Comparison of ENCODE assay signal across 11 cellular contexts in the genomic region with DNA sequence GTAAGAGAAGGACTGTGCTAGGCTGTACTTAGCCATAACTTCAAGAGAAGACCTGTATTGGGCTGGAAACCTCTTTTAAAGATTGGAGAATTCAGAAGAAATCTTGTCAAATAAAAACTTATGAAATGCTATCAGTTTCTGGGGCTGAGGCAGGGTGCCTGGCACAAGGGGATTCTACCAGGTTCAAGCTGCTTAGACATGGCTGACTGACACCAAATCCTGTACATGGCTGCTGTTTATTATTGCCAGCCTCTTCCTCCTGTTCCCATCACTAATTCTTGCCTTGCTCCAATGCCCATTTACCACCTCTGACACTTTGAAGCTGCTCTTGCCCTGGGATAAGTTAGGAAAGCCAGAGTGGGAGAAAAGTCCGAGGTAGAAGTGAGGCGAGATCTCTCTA.
A peak's percentile ranks its signal among the peaks of the same experiment; 100 is the strongest.
DNase-seq lines count a peak whose midpoint lies in the region; ATAC-seq and TF ChIP-seq lines count a peak whose summit lies in the region.
"Had no signal": no experiment of that assay in that cellular context is flagged by ENCODE, and none has a peak within 500 bp of the region (broad histone marks: within the 10 kb centered on the region; RNA-seq: fewer than 3 reads in every experiment).

No MANE protein-coding gene starts in this region.

- H3K36me3 ChIP-seq in OCI-LY7 (ENCODE audit: insufficient read depth, low read length): no peaks in the 10 kb centered on the region; the same call in 1 of the 2 replicates

- CTCF ChIA-PET in activated CD8-positive, alpha-beta memory T cell treated with anti-CD3 and anti-CD28 coated beads, Interleukin-2, amount 10 ng/mL, durations not matched to agents 7 days and 5 days (lab: Charles Lee): interaction anchor here (0.8 to 1.7 kb wide), 8 partner anchors 10 to 300 kb away, joined by 3 to 6 read pairs (median 4); no protein-coding TSS in a partner anchor
- CTCF ChIA-PET in OCI-LY7 (lab: Charles Lee; ENCODE audit: unreplicated experiment): no interaction called here

- no peak overlapping the region for H3K27ac ChIP-seq in OCI-LY7 (ENCODE audit: low read depth, low read length, poor library complexity, severe bottlenecking)
- peak overlapping the region; percentile 41 to 59 for H3K27ac ChIP-seq in coronary artery
- H3K27ac ChIP-seq: dorsolateral prefrontal cortex had no signal

- H3K4me3 Mint-ChIP-seq in activated CD8-positive, alpha-beta memory T cell treated with anti-CD3 and anti-CD28 coated beads, Interleukin-2, amount 10 ng/mL, durations not matched to agents 7 days and 5 days: peak overlapping the region; percentile 49
- H3K4me3 Mint-ChIP-seq in stimulated activated naive CD8-positive, alpha-beta T cell treated with anti-CD3 and anti-CD28 coated beads, Interleukin-15, amount 100 ng/mL, for 72 hours: peak overlapping the region; percentile 32 to 85

- H3K27me3 Mint-ChIP-seq in activated CD8-positive, alpha-beta memory T cell treated with anti-CD3 and anti-CD28 coated beads, Interleukin-2, amount 10 ng/mL, durations not matched to agents 7 days and 5 days: no peaks in the 10 kb centered on the region
- no peaks in the 10 kb centered on the region for H3K27me3 Mint-ChIP-seq in stimulated activated naive CD8-positive, alpha-beta T cell treated with anti-CD3 and anti-CD28 coated beads, Interleukin-15, amount 100 ng/mL, for 72 hours

- H3K9me3 Mint-ChIP-seq in activated CD8-positive, alpha-beta memory T cell treated with anti-CD3 and anti-CD28 coated beads, Interleukin-2, amount 10 ng/mL, durations not matched to agents 7 days and 5 days (ENCODE audit: low read depth): peaks cover 2% of the 10 kb centered on the region
- no peaks in the 10 kb centered on the region for H3K9me3 Mint-ChIP-seq in stimulated activated naive CD8-positive, alpha-beta T cell treated with anti-CD3 and anti-CD28 coated beads, Interleukin-15, amount 100 ng/mL, for 72 hours

- H3K9me2 ChIP-seq in OCI-LY7 (ENCODE audit: insufficient read depth, low read length): no peaks in the 10 kb centered on the region

- no peaks in the 10 kb centered on the region for H3K9me3 ChIP-seq in OCI-LY7 (ENCODE audit: low read length)

- TSS peak; percentile 80 for BruUV-seq in OCI-LY7 (replicated peaks; lab: Mats Ljungman, UMichigan)

- no peak for ATAC-seq in activated CD8-positive, alpha-beta memory T cell treated with anti-CD3 and anti-CD28 coated beads, Interleukin-2, amount 10 ng/mL, durations not matched to agents 7 days and 5 days
- ATAC-seq in stimulated activated naive CD8-positive, alpha-beta T cell treated with anti-CD3 and anti-CD28 coated beads, Interleukin-15, amount 100 ng/mL, for 72 hours: no peak
- no peak for ATAC-seq in HG02970 (IDR thresholded peaks at IDR 0.05; ENCODE audit: low FRiP score, unreplicated experiment)
- ATAC-seq: HCT116, left ventricle myocardium superior had no signal

- peaks cover 37% of the 10 kb centered on the region; the same call in 1 of the 2 replicates for H3K79me2 ChIP-seq in OCI-LY7 (ENCODE audit: insufficient read depth, low read depth, low read length)

- H3K4me1 Mint-ChIP-seq in activated CD8-positive, alpha-beta memory T cell treated with anti-CD3 and anti-CD28 coated beads, Interleukin-2, amount 10 ng/mL, durations not matched to agents 7 days and 5 days: peaks cover 84% of the 10 kb centered on the region
- H3K4me1 Mint-ChIP-seq in stimulated activated naive CD8-positive, alpha-beta T cell treated with anti-CD3 and anti-CD28 coated beads, Interleukin-15, amount 100 ng/mL, for 72 hours: peaks cover 92% of the 10 kb centered on the region

- peaks cover 31% of the 10 kb centered on the region for H3K36me3 Mint-ChIP-seq in activated CD8-positive, alpha-beta memory T cell treated with anti-CD3 and anti-CD28 coated beads, Interleukin-2, amount 10 ng/mL, durations not matched to agents 7 days and 5 days

- POLR2A ChIA-PET in OCI-LY7 (lab: Charles Lee): interaction anchor here (0.6 to 5.2 kb wide), 13 partner anchors 9 to 263 kb away, joined by 3 to 48 read pairs (median 7); no protein-coding TSS in a partner anchor

- peak overlapping the region; percentile 49 for H3K4me2 ChIP-seq in OCI-LY7 (ENCODE audit: low read length)

- H2AFZ ChIP-seq in OCI-LY7 (ENCODE audit: low read length): no peak overlapping the region

- H3K27ac Mint-ChIP-seq in activated CD8-positive, alpha-beta memory T cell treated with anti-CD3 and anti-CD28 coated beads, Interleukin-2, amount 10 ng/mL, durations not matched to agents 7 days and 5 days: peak overlapping the region; percentile 83
- H3K27ac Mint-ChIP-seq in stimulated activated naive CD8-positive, alpha-beta T cell treated with anti-CD3 and anti-CD28 coated beads, Interleukin-15, amount 100 ng/mL, for 72 hours: peak overlapping the region; percentile 64 to 93

- H3K4me3 ChIP-seq in OCI-LY7 (ENCODE audit: low read depth, low read length, poor library complexity, severe bottlenecking) (no peak overlapping the region), coronary artery (no peak overlapping the region)
- H3K4me3 ChIP-seq: dorsolateral prefrontal cortex had no signal

- DNase-seq in activated CD8-positive, alpha-beta memory T cell treated with anti-CD3 and anti-CD28 coated beads, Interleukin-2, amount 10 ng/mL, durations not matched to agents 7 days and 5 days: no peak
- no peak for DNase-seq in activated CD8-positive, alpha-beta memory T cell treated with anti-CD3 and anti-CD28 coated beads, Interleukin-2, amount 50 U/mL, for 48 hours
- DNase-seq in OCI-LY7 (ENCODE audit: low spot score): no peak
- DNase-seq in coronary artery (ENCODE audit: low spot score): no peak
- no peak for DNase-seq in stimulated activated naive CD8-positive, alpha-beta T cell treated with anti-CD3 and anti-CD28 coated beads, Interleukin-15, amount 100 ng/mL, for 72 hours
- no peak for DNase-seq in pons (ENCODE audit: low spot score)
- no peak for DNase-seq in GM13976 (ENCODE audit: low spot score)
- DNase-seq: dorsolateral prefrontal cortex, left ventricle myocardium superior had no signal

- peaks cover 82% of the 10 kb centered on the region for H3K4me1 ChIP-seq in OCI-LY7 (ENCODE audit: insufficient read depth, low read length, poor library complexity, severe bottlenecking)

- in situ Hi-C loops in GM13976 (cut with MboI; ENCODE audit: low sequenced_read_pairs, unreplicated experiment): no loop called here

- TF ChIP-seq CTCF in OCI-LY7 (conservative IDR thresholded peaks at IDR 0.05; ENCODE audit: low read length) (no peak), coronary artery (IDR thresholded peaks at IDR 0.05) (no peak), GM13976 (IDR thresholded peaks at IDR 0.05; ENCODE audit: borderline replicate concordance, control extremely low read depth, extremely low read depth, insufficient read depth, missing control alignments) (no peak)

- intact Hi-C loops in OCI-LY7 (cut with micrococcal nuclease; ENCODE audit: unreplicated experiment): no loop called here

- peaks cover 12% of the 10 kb centered on the region; the same call in 1 of the 2 replicates for H4K20me1 ChIP-seq in OCI-LY7 (ENCODE audit: insufficient read depth, low read length)
